ENCODE assay signal across 13 cellular contexts in the genomic region with DNA sequence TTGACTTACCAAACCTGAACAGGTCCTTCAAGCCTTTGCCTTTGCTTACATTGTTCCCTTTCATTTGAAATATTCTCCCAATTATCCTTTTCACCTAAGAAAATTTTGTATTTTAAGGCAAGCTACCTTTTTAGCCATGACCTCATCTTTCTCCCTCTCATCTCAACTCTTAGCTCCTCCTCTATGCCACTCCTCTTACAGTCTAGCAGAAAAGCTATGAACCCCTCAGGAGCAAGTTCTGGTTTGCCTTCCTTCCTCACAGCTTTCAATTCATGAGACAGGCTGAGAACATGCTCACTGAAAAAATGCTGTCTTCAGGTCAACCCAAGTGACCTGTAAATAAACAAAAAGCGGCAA. TPM values are rescaled to one million over a fixed set of nuclear protein-coding genes. Genes with fewer than 3 reads are reported as not detected.
A peak's percentile ranks its signal among the peaks of the same experiment; 100 is the strongest.
DNase-seq lines count a peak whose midpoint lies in the region; ATAC-seq, FAIRE-seq and TF ChIP-seq lines count a peak whose summit lies in the region.
"Had no signal": no experiment of that assay in that cellular context is flagged by ENCODE, and none has a peak within 500 bp of the region (broad histone marks: within the 10 kb centered on the region; RNA-seq: fewer than 3 reads in every experiment).

No MANE protein-coding gene starts in this region.

- H3K4me1 ChIP-seq in gastroesophageal sphincter (peaks cover 15 to 28% (median 18%) of the 10 kb centered on the region in 3 donors), pancreas (peaks cover 0 to 6% (median 0%) of the 10 kb centered on the region in 3 donors), vagina (peaks cover 20% of the 10 kb centered on the region)
- H3K4me1 ChIP-seq: colonic mucosa had no signal

- no peak for FAIRE-seq in pancreas (lab: Jason Lieb, UNC)
- FAIRE-seq: A549, D721Med had no signal

- H3K4me3 ChIP-seq in gastroesophageal sphincter (no peak overlapping the region), pancreas (no peak overlapping the region), vagina (no peak overlapping the region)
- H3K4me3 ChIP-seq: A549, colonic mucosa had no signal

- no peaks in the 10 kb centered on the region for H3K9me3 ChIP-seq in gastroesophageal sphincter
- H3K9me3 ChIP-seq in pancreas: no peaks in the 10 kb centered on the region
- H3K9me3 ChIP-seq in vagina: no peaks in the 10 kb centered on the region
- H3K9me3 ChIP-seq: A549, colonic mucosa had no signal

- H3K27me3 ChIP-seq in gastroesophageal sphincter (no peaks in the 10 kb centered on the region), pancreas (no peaks in the 10 kb centered on the region), vagina (no peaks in the 10 kb centered on the region)
- H3K27me3 ChIP-seq: colonic mucosa had no signal

- peak overlapping the region; percentile 66 to 74 (median 72) for H3K27ac ChIP-seq in gastroesophageal sphincter
- H3K27ac ChIP-seq in pancreas: no peak overlapping the region
- peak overlapping the region; percentile 39 for H3K27ac ChIP-seq in vagina
- H3K27ac ChIP-seq: A549, colonic mucosa had no signal

- DNase-seq in Right ventricle myocardium inferior (ENCODE audit: missing footprints): no peak
- DNase-seq in cardiac septum (ENCODE audit: low spot score): no peak
- DNase-seq in pancreas: no peak
- DNase-seq in vagina (ENCODE audit: extremely low spot score in 2 of 2): no peak
- no peak for DNase-seq in stimulated activated naive CD4-positive, alpha-beta T cell (lab: John Stamatoyannopoulos, UW)
- no peak for DNase-seq in ureter (ENCODE audit: low spot score)
- DNase-seq: activated CD8-positive, alpha-beta T cell treated with anti-CD3 and anti-CD28 coated beads for 36 hours; activated naive CD4-positive, alpha-beta T cell treated with anti-CD3 and anti-CD28 coated beads, Interleukin-2, amount 50 U/mL, for 16 hours; colonic mucosa had no signal

- 0% methylated on average over 1 of the region's 1 CpG for WGBS in gastroesophageal sphincter (ENCODE audit: low coverage in 1 of 2), 2 donors
- WGBS in pancreas, 2 donors: 35 to 43% methylated on average over 1 of the region's 1 CpG

- H3K36me3 ChIP-seq in gastroesophageal sphincter (peaks cover 0 to 35% of the 10 kb centered on the region in 2 donors), pancreas (peaks cover 0 to 9% (median 2%) of the 10 kb centered on the region in 3 donors), vagina (peaks cover 0 to 17% of the 10 kb centered on the region in 2 donors)
- H3K36me3 ChIP-seq: colonic mucosa had no signal

- TF ChIP-seq CTCF in gastroesophageal sphincter (IDR thresholded peaks at IDR 0.05): no peak
- TF ChIP-seq CTCF in pancreas (IDR thresholded peaks at IDR 0.05): no peak
- TF ChIP-seq CTCF in vagina (IDR thresholded peaks at IDR 0.05): no peak

- ATAC-seq in Right ventricle myocardium inferior (peak; percentile 9), gastroesophageal sphincter (no peak), pancreas (peak in 3 of 4 donors; percentile 5 to 10 (median 6)), HG03571 (IDR thresholded peaks at IDR 0.05; ENCODE audit: unreplicated experiment) (no peak)

- TF ChIP-seq POLR2A in gastroesophageal sphincter (IDR thresholded peaks at IDR 0.05) (no peak), vagina (IDR thresholded peaks at IDR 0.05) (no peak)

- intact Hi-C loops in Right ventricle myocardium inferior (cut with DNase I): loop anchor here (10.0 kb wide), 1 partner anchor 216 kb away; no protein-coding TSS in a partner anchor
- intact Hi-C loops in cardiac septum (cut with DNase I): loop anchor here (5.0 kb wide), 1 partner anchor 149 kb away; no protein-coding TSS in a partner anchor
- intact Hi-C loops in pancreas (cut with DNase I): no loop called here
- intact Hi-C loops in vagina (cut with DNase I): no loop called here

- no peak for TF ChIP-seq EP300 in gastroesophageal sphincter (IDR thresholded peaks at IDR 0.05)

RNA-seq across cellular contexts. Expression of gene MUTYH, which starts 8.3 kb away (rescaled TPM):
- total RNA-seq in Right ventricle myocardium inferior: 8.3 TPM
- total RNA-seq in cardiac septum: 11.2 TPM
- total RNA-seq in gastroesophageal sphincter: 10 to 100 TPM; 15.3 to 22.6 (median 18.0) TPM
- total RNA-seq in pancreas: 10 to 100 TPM in 5 of 6 donors, 1 to 10 TPM in 1; 9.5 to 13.9 (median 11.7) TPM
- polyA plus RNA-seq in pancreas: 10 to 100 TPM; 31.6 to 44.2 TPM
- 27.0 TPM for total RNA-seq in vagina
- total RNA-seq in ureter: 34.2 TPM

RNA-seq across cellular contexts. Expression of gene TOE1, which starts 8.6 kb away (rescaled TPM):
- 3.8 TPM for total RNA-seq in Right ventricle myocardium inferior
- 3.5 TPM for total RNA-seq in cardiac septum
- 1 to 10 TPM; 7.0 to 9.9 (median 8.4) TPM for total RNA-seq in gastroesophageal sphincter
- 1 to 10 TPM; 2.4 to 4.4 (median 3.4) TPM for total RNA-seq in pancreas
- polyA plus RNA-seq in pancreas: 1 to 10 TPM; 4.8 to 8.2 TPM
- 9.8 TPM for total RNA-seq in vagina
- 11.8 TPM for total RNA-seq in ureter

RNA-seq across cellular contexts. Expression of gene HPDL, which starts 21.9 kb away (rescaled TPM):
- total RNA-seq in Right ventricle myocardium inferior (not detected), cardiac septum (not detected), gastroesophageal sphincter (under 1 TPM in 3 of 4 donors, not detected in 1; 0.35 to 0.93 (median 0.40) TPM), pancreas (under 1 TPM in 5 of 6 donors, not detected in 1; 0.14 to 0.85 (median 0.31) TPM), vagina (2.2 TPM), ureter (2.3 TPM)
- under 1 TPM; 0.23 TPM for polyA plus RNA-seq in pancreas

Comparison
In these comparisons a context has a peak if more than half of its experiments do, and no peak if none do; other contexts are left out.
1. ATAC-seq: peak in Right ventricle myocardium inferior (single experiment) and pancreas (3 of 4); none in gastroesophageal sphincter (single experiment) and HG03571 (single experiment).
2. H3K27ac ChIP-seq: peak in gastroesophageal sphincter (4 of 4) and vagina (single experiment); none in pancreas (0 of 4).
3. intact Hi-C loops: an anchor here in Right ventricle myocardium inferior (10.0 kb wide) and cardiac septum (5.0 kb wide); none called in pancreas and vagina.